21 cellular contexts compared by ENCODE assay signal in the genomic region with DNA sequence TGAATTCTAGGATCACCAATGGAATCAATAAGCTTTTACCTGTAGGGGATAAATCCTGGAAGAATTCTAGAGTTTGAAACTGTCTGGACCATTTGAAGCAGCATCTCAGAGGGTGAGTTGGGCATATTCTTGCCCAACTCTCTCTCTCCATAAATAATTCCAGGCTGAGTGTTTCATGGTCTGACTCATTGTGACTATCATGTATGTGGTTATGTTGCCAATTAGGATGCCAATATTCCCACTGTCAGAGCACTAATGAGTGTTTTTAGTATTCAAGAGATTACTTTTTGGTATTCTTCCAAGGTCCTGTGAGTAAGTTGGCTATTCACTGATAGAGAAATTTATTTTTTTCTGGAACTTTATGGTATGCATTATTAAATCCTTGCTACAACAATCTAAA.
DNase-seq lines count a peak whose midpoint lies in the region.
"Had no signal": no experiment of that assay in that cellular context is flagged by ENCODE, and none has a peak within 500 bp of the region (broad histone marks: within the 10 kb centered on the region; RNA-seq: fewer than 3 reads in every experiment).

No MANE protein-coding gene starts in this region.

- no peak overlapping the region for H3K56ac ChIP-seq in mesendoderm (ENCODE audit: low read length)

- no peak overlapping the region for H4K5ac ChIP-seq in mesendoderm (ENCODE audit: low read length)

- no peak overlapping the region for H2AK5ac ChIP-seq in mesendoderm (ENCODE audit: low read length)

- H3K4me2 ChIP-seq in mesendoderm (ENCODE audit: low read length), result no peak overlapping the region

- peaks cover 2% of the 10 kb centered on the region for H3K4me1 ChIP-seq in mesendoderm (ENCODE audit: control insufficient read depth, low read depth, low read length)
- H3K4me1 ChIP-seq: ascending aorta, Peyer's patch, upper lobe of left lung had no signal

- no peak overlapping the region for H2BK5ac ChIP-seq in mesendoderm (ENCODE audit: low read length)

- no peak overlapping the region for H4K8ac ChIP-seq in mesendoderm (ENCODE audit: low read depth, low read length)

- H2BK15ac ChIP-seq in mesendoderm (replicated peaks; ENCODE audit: low read depth), result no peak overlapping the region

- no peaks in the 10 kb centered on the region for H3K36me3 ChIP-seq in mesendoderm (ENCODE audit: control insufficient read depth, insufficient read depth, low read length)
- H3K36me3 ChIP-seq: ascending aorta, ovary, Peyer's patch, upper lobe of left lung had no signal

- no peak overlapping the region for H3K4ac ChIP-seq in mesendoderm (ENCODE audit: low read depth, low read length)

- H3K18ac ChIP-seq in mesendoderm (ENCODE audit: low read length), result no peak overlapping the region

- H2BK120ac ChIP-seq in mesendoderm (ENCODE audit: low read depth, low read length), result no peak overlapping the region

- H3K23ac ChIP-seq in mesendoderm (ENCODE audit: low read length), result no peak overlapping the region

- no peak overlapping the region for H3K9ac ChIP-seq in mesendoderm (ENCODE audit: low read length)

- no peak overlapping the region for H3K27ac ChIP-seq in mesendoderm (ENCODE audit: low read depth, low read length)
- H3K27ac ChIP-seq: ascending aorta, ovary, Peyer's patch, upper lobe of left lung, VCaP had no signal

- DNase-seq in Ammon's horn (ENCODE audit: low spot score) (peak; percentile 18), HT1080 (ENCODE audit: low read depth) (peak; percentile 52), astrocyte of the hippocampus (ENCODE audit: low read depth, low spot score) (peak; percentile 92), kidney tubule cell (ENCODE audit: low spot score) (peak; percentile 76), mesendoderm (no peak), activated T-cell treated with anti-CD3 and anti-CD28 coated beads for 4 hours (no peak)
- no peak for DNase-seq in NK-92 treated with Interleukin-12 subunit alpha and Interleukin-12 subunit beta, amount 100 ng/mL, for 24 hours (lab: John Stamatoyannopoulos, UW)
- no peak for DNase-seq in stimulated activated CD4-positive, alpha-beta T cell treated with anti-CD3 and anti-CD28 coated beads, Interleukin-1b, Interleukin-23, amount 100 ng/mL, for 48 hours
- DNase-seq: activated CD4-positive, alpha-beta T cell treated with anti-CD3 and anti-CD28 coated beads, Interleukin-2, amount 50 U/mL, for 1 hour; CD4-positive, alpha-beta T cell; left colon; naive thymus-derived CD8-positive, alpha-beta T cell; NCI-H2081 treated with DMSO at 0.1 percent for 48 hours; NCI-H510A; ovary; Peyer's patch; stimulated activated CD4-positive, alpha-beta T cell treated with anti-CD3 and anti-CD28 coated beads, Interleukin-15, amount 100 ng/mL, for 24 hours; T-helper 17 cell; upper lobe of left lung had no signal

- no peak overlapping the region for H3K4me3 ChIP-seq in mesendoderm (ENCODE audit: low read length)
- H3K4me3 ChIP-seq: ascending aorta, ovary, Peyer's patch, upper lobe of left lung had no signal

- no peaks in the 10 kb centered on the region for H3K79me1 ChIP-seq in mesendoderm (ENCODE audit: low read length)

- no peaks in the 10 kb centered on the region for H3K79me2 ChIP-seq in mesendoderm (ENCODE audit: control insufficient read depth, insufficient read depth, low read length)

- no peaks in the 10 kb centered on the region for H3K27me3 ChIP-seq in mesendoderm (ENCODE audit: insufficient read depth, low read length, poor library complexity)
- H3K27me3 ChIP-seq: ascending aorta, ovary, Peyer's patch, upper lobe of left lung had no signal

Comparison
In these comparisons a context has a peak if more than half of its experiments do, and no peak if none do; other contexts are left out.
1. DNase-seq: peak in Ammon's horn (single experiment), HT1080 (single experiment), astrocyte of the hippocampus (single experiment) and kidney tubule cell (single experiment); none in mesendoderm (single experiment), NK-92 treated with Interleukin-12 subunit alpha and Interleukin-12 subunit beta, amount 100 ng/mL, for 24 hours (single experiment), stimulated activated CD4-positive, alpha-beta T cell treated with anti-CD3 and anti-CD28 coated beads, Interleukin-1b, Interleukin-23, amount 100 ng/mL, for 48 hours (single experiment) and activated T-cell treated with anti-CD3 and anti-CD28 coated beads for 4 hours (single experiment).